In genomic region chr5:150538007-150538917, GRCh38 we compare ENCODE assay signal across 13 cellular contexts. TPM values are rescaled to one million over a fixed set of nuclear protein-coding genes. Genes with fewer than 3 reads are reported as not detected.
DNase-seq lines count a peak whose midpoint lies in the region; TF ChIP-seq lines count a peak whose summit lies in the region.
"Had no signal": no experiment of that assay in that cellular context is flagged by ENCODE, and none has a peak within 500 bp of the region (broad histone marks: within the 10 kb centered on the region; RNA-seq: fewer than 3 reads in every experiment).

No MANE protein-coding gene starts in this region.

- DNase-seq in GM03348 (ENCODE audit: low spot score) (peak; percentile 75), RKO (ENCODE audit: low spot score) (peak; percentile 44), erythroblast (lab: John Stamatoyannopoulos, UW) (peak; percentile 10 to 12), nephron progenitor cell (no peak), SHP77 (lab: John Stamatoyannopoulos, UW) (no peak), DMS79 treated with DMSO at 0.1 percent for 48 hours (lab: John Stamatoyannopoulos, UW) (no peak), RPMI8226 (no peak)
- DNase-seq in activated T-helper 1 cell treated with anti-CD3 and anti-CD28 coated beads, Interleukin-12 subunit alpha, Interleukin-12 subunit beta, Interleukin-2, Interleukin-4 antibody, amounts not matched to agents 30 ng/mL and 10 ng/mL and 1 ng/mL, durations not matched to agents 14 hours and 24 hours and 36 hours (ENCODE audit: low spot score) = no peak
- DNase-seq: activated T-cell treated with anti-CD3 and anti-CD28 coated beads for 4 hours; central memory CD4-positive, alpha-beta T cell; NCI-H774 had no signal

- no peaks in the 10 kb centered on the region for H3K4me1 Mint-ChIP-seq in nephron progenitor cell
- no peaks in the 10 kb centered on the region for H3K4me1 Mint-ChIP-seq in activated T-helper 1 cell treated with anti-CD3 and anti-CD28 coated beads, Interleukin-12 subunit alpha, Interleukin-12 subunit beta, Interleukin-2, Interleukin-4 antibody, amounts not matched to agents 30 ng/mL and 10 ng/mL and 1 ng/mL, durations not matched to agents 14 hours and 24 hours and 36 hours (ENCODE audit: low read depth)

- H3K9me3 Mint-ChIP-seq in nephron progenitor cell = no peaks in the 10 kb centered on the region
- no peaks in the 10 kb centered on the region for H3K9me3 Mint-ChIP-seq in activated T-helper 1 cell treated with anti-CD3 and anti-CD28 coated beads, Interleukin-12 subunit alpha, Interleukin-12 subunit beta, Interleukin-2, Interleukin-4 antibody, amounts not matched to agents 30 ng/mL and 10 ng/mL and 1 ng/mL, durations not matched to agents 14 hours and 24 hours and 36 hours
- H3K9me3 Mint-ChIP-seq: stimulated activated naive CD8-positive, alpha-beta T cell treated with anti-CD3 and anti-CD28 coated beads, Interleukin-15, Interleukin-2, amounts not matched to agents 100 ng/mL and 50 ng/mL, for 24 hours had no signal

- no peak overlapping the region for H3K4me3 Mint-ChIP-seq in nephron progenitor cell
- no peak overlapping the region for H3K4me3 Mint-ChIP-seq in activated T-helper 1 cell treated with anti-CD3 and anti-CD28 coated beads, Interleukin-12 subunit alpha, Interleukin-12 subunit beta, Interleukin-2, Interleukin-4 antibody, amounts not matched to agents 30 ng/mL and 10 ng/mL and 1 ng/mL, durations not matched to agents 14 hours and 24 hours and 36 hours
- H3K4me3 Mint-ChIP-seq: CD14-positive monocyte; stimulated activated naive CD8-positive, alpha-beta T cell treated with anti-CD3 and anti-CD28 coated beads, Interleukin-15, Interleukin-2, amounts not matched to agents 100 ng/mL and 50 ng/mL, for 24 hours had no signal

- H3K27ac Mint-ChIP-seq in nephron progenitor cell = peak overlapping the region; percentile 29
- no peak overlapping the region for H3K27ac Mint-ChIP-seq in activated T-helper 1 cell treated with anti-CD3 and anti-CD28 coated beads, Interleukin-12 subunit alpha, Interleukin-12 subunit beta, Interleukin-2, Interleukin-4 antibody, amounts not matched to agents 30 ng/mL and 10 ng/mL and 1 ng/mL, durations not matched to agents 14 hours and 24 hours and 36 hours
- H3K27ac Mint-ChIP-seq: stimulated activated naive CD8-positive, alpha-beta T cell treated with anti-CD3 and anti-CD28 coated beads, Interleukin-15, Interleukin-2, amounts not matched to agents 100 ng/mL and 50 ng/mL, for 24 hours had no signal

- intact Hi-C loops in activated T-helper 1 cell treated with anti-CD3 and anti-CD28 coated beads, Interleukin-12 subunit alpha, Interleukin-12 subunit beta, Interleukin-2, Interleukin-4 antibody, amounts not matched to agents 30 ng/mL and 10 ng/mL and 1 ng/mL, durations not matched to agents 14 hours and 24 hours and 36 hours (cut with micrococcal nuclease) = no loop called here

- TF ChIP-seq CTCF in nephron progenitor cell (IDR thresholded peaks at IDR 0.05) = no peak

- peaks cover 83% of the 10 kb centered on the region for H3K36me3 Mint-ChIP-seq in nephron progenitor cell (ENCODE audit: low read depth)
- no peaks in the 10 kb centered on the region for H3K36me3 Mint-ChIP-seq in activated T-helper 1 cell treated with anti-CD3 and anti-CD28 coated beads, Interleukin-12 subunit alpha, Interleukin-12 subunit beta, Interleukin-2, Interleukin-4 antibody, amounts not matched to agents 30 ng/mL and 10 ng/mL and 1 ng/mL, durations not matched to agents 14 hours and 24 hours and 36 hours (ENCODE audit: low read depth)

- H3K27me3 Mint-ChIP-seq in nephron progenitor cell (ENCODE audit: low read depth, poor library complexity) = no peaks in the 10 kb centered on the region
- H3K27me3 Mint-ChIP-seq in activated T-helper 1 cell treated with anti-CD3 and anti-CD28 coated beads, Interleukin-12 subunit alpha, Interleukin-12 subunit beta, Interleukin-2, Interleukin-4 antibody, amounts not matched to agents 30 ng/mL and 10 ng/mL and 1 ng/mL, durations not matched to agents 14 hours and 24 hours and 36 hours (ENCODE audit: insufficient read depth) = no peaks in the 10 kb centered on the region
- H3K27me3 Mint-ChIP-seq: stimulated activated naive CD8-positive, alpha-beta T cell treated with anti-CD3 and anti-CD28 coated beads, Interleukin-15, Interleukin-2, amounts not matched to agents 100 ng/mL and 50 ng/mL, for 24 hours had no signal

- TF ChIP-seq POLR2A in erythroblast (IDR thresholded peaks at IDR 0.05; ENCODE audit: low read length) = no peak

RNA-seq across cellular contexts. Expression of gene NDST1, which starts 30.3 kb away (rescaled TPM):
- total RNA-seq in activated T-helper 1 cell treated with anti-CD3 and anti-CD28 coated beads, Interleukin-12 subunit alpha, Interleukin-12 subunit beta, Interleukin-2, Interleukin-4 antibody, amounts not matched to agents 30 ng/mL and 10 ng/mL and 1 ng/mL, durations not matched to agents 14 hours and 24 hours and 36 hours = 2.8 and 3.9 TPM in 2 replicates

Comparison
In these comparisons a context has a peak if more than half of its experiments do, and no peak if none do; other contexts are left out.
1. DNase-seq: peak in GM03348 (single experiment), RKO (single experiment) and erythroblast (2 of 2); none in nephron progenitor cell (single experiment), SHP77 (0 of 2), activated T-helper 1 cell treated with anti-CD3 and anti-CD28 coated beads, Interleukin-12 subunit alpha, Interleukin-12 subunit beta, Interleukin-2, Interleukin-4 antibody, amounts not matched to agents 30 ng/mL and 10 ng/mL and 1 ng/mL, durations not matched to agents 14 hours and 24 hours and 36 hours (single experiment), DMS79 treated with DMSO at 0.1 percent for 48 hours (single experiment) and RPMI8226 (single experiment).